ENCODE assay signal across 8 cellular contexts in the genomic region with DNA sequence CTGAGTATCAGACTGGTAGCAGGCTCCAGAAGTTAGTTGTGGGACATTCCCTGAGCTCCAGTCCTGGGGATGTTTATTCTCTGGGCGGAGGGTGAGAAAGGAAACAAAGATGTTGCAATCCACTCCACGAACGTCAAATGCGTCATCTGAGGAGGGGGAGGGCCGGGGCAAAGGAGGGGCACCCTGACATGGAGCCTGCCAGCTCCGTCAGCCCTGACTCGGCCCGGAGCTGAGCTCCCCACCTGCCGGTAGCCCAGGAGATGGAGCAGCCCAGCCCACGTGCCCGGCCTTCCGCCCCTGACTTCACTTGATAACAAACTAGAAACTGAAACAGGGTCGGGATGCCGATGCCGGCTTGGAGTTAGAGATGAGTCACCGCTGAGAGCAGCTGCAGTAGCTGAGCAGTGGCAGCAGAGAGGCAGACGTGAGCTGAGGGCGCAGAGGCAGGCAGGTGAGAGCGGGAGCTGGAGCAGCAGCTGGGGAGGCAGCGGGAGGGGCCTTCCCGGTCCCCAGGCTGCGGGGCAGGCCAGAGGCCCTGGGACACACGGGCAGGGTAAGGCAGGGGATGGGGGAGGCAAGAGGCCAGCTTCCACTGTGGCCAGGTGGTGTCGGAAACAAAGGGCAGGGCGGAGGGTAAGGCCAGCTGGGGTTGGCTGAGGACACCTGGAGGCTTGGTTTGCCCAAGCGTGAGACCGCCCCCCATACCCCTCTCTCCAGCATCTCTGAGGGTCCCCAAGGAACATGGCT. TPM values are rescaled to one million over a fixed set of nuclear protein-coding genes. Genes with fewer than 3 reads are reported as not detected.
DNase-seq lines count a peak whose midpoint lies in the region; ATAC-seq and TF ChIP-seq lines count a peak whose summit lies in the region.

ISG20 (plus strand) TSS at position 391 of the 747 bp plus-strand sequence; CDS start at position 742, 351 bp downstream.

- peak; percentile 49 for TF ChIP-seq CTCF in GM12874 (IDR thresholded peaks at IDR 0.05; ENCODE audit: insufficient read depth, low read depth, low read length)
- TF ChIP-seq CTCF in uterus (IDR thresholded peaks at IDR 0.05), result peak; percentile 41 to 70 (median 51)

- no peaks in the 10 kb centered on the region for H3K36me3 ChIP-seq in uterus

- H3K4me1 ChIP-seq in uterus, result peaks cover 0 to 6% of the 10 kb centered on the region in 2 donors

- peak within 1 kb of the TSS; percentile 93 for H3K4me3 Mint-ChIP-seq in T-helper 1 cell treated with Interleukin-12 subunit alpha and Interleukin-12 subunit beta and Interleukin-4 antibody, amounts not matched to agents 30 μg/mL and 1 μg/mL, for 36 hours

- H3K27ac Mint-ChIP-seq in T-helper 1 cell treated with Interleukin-12 subunit alpha and Interleukin-12 subunit beta and Interleukin-4 antibody, amounts not matched to agents 30 μg/mL and 1 μg/mL, for 36 hours, result peak within 1 kb of the TSS; percentile 97

- peak within 1 kb of the TSS; percentile 96 to 98 for H3K27ac ChIP-seq in uterus

- no peaks in the 10 kb centered on the region for H3K27me3 ChIP-seq in uterus

- peaks cover 37% of the 10 kb centered on the region for H3K36me3 Mint-ChIP-seq in T-helper 1 cell treated with Interleukin-12 subunit alpha and Interleukin-12 subunit beta and Interleukin-4 antibody, amounts not matched to agents 30 μg/mL and 1 μg/mL, for 36 hours (ENCODE audit: low read depth)

- intact Hi-C loops in left ventricle myocardium superior (cut with micrococcal nuclease), result no loop called here
- intact Hi-C loops in uterus (cut with DNase I; ENCODE audit: low total_unique reads), result no loop called here

- ATAC-seq in HG02623 (IDR thresholded peaks at IDR 0.05; ENCODE audit: unreplicated experiment) (peak; percentile 59), left ventricle myocardium superior (peak; percentile 90)

- H3K9me3 Mint-ChIP-seq in T-helper 1 cell treated with Interleukin-12 subunit alpha and Interleukin-12 subunit beta and Interleukin-4 antibody, amounts not matched to agents 30 μg/mL and 1 μg/mL, for 36 hours, result no peaks in the 10 kb centered on the region

- peak within 1 kb of the TSS; percentile 32 to 43 for H3K4me3 ChIP-seq in uterus

- no peaks in the 10 kb centered on the region for H3K9me3 ChIP-seq in uterus

- peak; percentile 56 for DNase-seq in NCI-H1105 (lab: John Stamatoyannopoulos, UW)
- peak; percentile 100 for DNase-seq in amniotic stem cell (lab: John Stamatoyannopoulos, UW)
- DNase-seq in left ventricle myocardium superior, result peak; percentile 88
- peak; percentile 96 for DNase-seq in pulmonary artery endothelial cell (ENCODE audit: low read depth, low spot score)
- DNase-seq in uterus, result peak; percentile 95 to 97

- TF ChIP-seq POLR2A in uterus (IDR thresholded peaks at IDR 0.05), result peak; percentile 75 to 79

- peaks cover 55% of the 10 kb centered on the region for H3K4me1 Mint-ChIP-seq in T-helper 1 cell treated with Interleukin-12 subunit alpha and Interleukin-12 subunit beta and Interleukin-4 antibody, amounts not matched to agents 30 μg/mL and 1 μg/mL, for 36 hours (ENCODE audit: low read depth)

- no peaks in the 10 kb centered on the region for H3K27me3 Mint-ChIP-seq in T-helper 1 cell treated with Interleukin-12 subunit alpha and Interleukin-12 subunit beta and Interleukin-4 antibody, amounts not matched to agents 30 μg/mL and 1 μg/mL, for 36 hours (ENCODE audit: low read depth)

RNA-seq across cellular contexts. Expression of gene ISG20, which starts in this region (rescaled TPM):
- total RNA-seq in left ventricle myocardium superior, result 3.6 TPM
- 8.0 and 44.4 TPM in 2 replicates for total RNA-seq in pulmonary artery endothelial cell
- 10 to 100 TPM in 3 of 4 donors, 1 to 10 TPM in 1; 3.9 to 35.9 (median 13.2) TPM for total RNA-seq in uterus

Comparison
In these comparisons a context has a peak if more than half of its experiments do, and no peak if none do; other contexts are left out.
1. Peak in every context shown above with its lines: DNase-seq, ATAC-seq, H3K4me3 ChIP-seq and H3K27ac ChIP-seq.